Comparison of ENCODE assay signal across 8 cellular contexts in the genomic region with DNA sequence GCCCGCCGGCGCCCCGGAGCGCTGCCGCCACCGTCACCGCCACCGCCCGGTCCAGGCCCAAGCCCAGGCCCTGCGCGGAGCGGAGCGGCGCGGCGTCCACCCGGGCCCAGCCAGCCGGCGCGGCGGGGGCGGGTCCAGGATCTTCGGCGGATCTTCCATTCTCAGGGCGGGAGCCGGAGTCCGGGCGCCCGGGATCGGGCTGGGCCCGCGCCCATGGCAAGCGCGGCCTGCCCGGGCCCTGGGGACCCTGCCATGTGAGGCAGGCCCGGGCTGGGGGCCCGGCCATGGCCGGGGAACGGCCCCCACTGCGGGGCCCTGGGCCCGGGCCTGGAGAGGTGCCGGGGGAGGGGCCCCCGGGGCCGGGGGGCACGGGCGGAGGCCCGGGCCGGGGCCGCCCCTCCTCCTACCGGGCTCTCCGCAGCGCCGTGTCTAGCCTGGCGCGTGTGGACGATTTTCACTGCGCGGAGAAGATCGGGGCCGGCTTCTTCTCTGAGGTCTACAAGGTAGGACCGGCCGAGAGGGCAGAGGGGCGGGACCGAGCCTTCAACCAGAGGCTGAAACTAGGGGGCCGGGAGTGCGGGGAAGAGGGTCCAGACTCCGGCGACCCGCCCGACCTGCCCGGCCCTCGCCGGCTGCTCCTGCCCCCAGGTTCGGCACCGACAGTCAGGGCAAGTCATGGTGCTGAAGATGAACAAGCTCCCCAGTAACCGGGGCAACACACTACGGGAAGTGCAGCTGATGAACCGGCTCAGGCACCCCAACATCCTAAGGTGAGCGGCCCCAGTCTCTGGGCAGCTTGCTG. TPM values are rescaled to one million over a fixed set of nuclear protein-coding genes. Genes with fewer than 3 reads are reported as not detected.
DNase-seq lines count a peak whose midpoint lies in the region; ATAC-seq and TF ChIP-seq lines count a peak whose summit lies in the region.

No MANE protein-coding gene starts in this region.

- H3F3A ChIP-seq in neural cell (ENCODE audit: insufficient read depth, low read length, poor library complexity, severe bottlenecking), result no peaks in the 10 kb centered on the region

- TF ChIP-seq CTCF in DND-41 (IDR thresholded peaks at IDR 0.05; ENCODE audit: borderline replicate concordance, extremely low read depth, low read length, poor library complexity, severe bottlenecking) (no peak), esophagus squamous epithelium (IDR thresholded peaks at IDR 0.05) (no peak), neural cell (IDR thresholded peaks at IDR 0.05; ENCODE audit: poor library complexity, severe bottlenecking) (no peak)

- peak; percentile 35 for DNase-seq in DND-41
- peak; percentile 30 to 46 for DNase-seq in activated CD4-positive, alpha-beta T cell treated with anti-CD3 and anti-CD28 coated beads, Interleukin-2, amount 50 U/mL, for 48 hours
- DNase-seq in esophagus squamous epithelium (lab: John Stamatoyannopoulos, UW), result no peak
- DNase-seq in NCI-H2107 treated with DMSO at 0.1 percent for 48 hours (lab: John Stamatoyannopoulos, UW; ENCODE audit: unreplicated experiment), result no peak
- no peak for DNase-seq in OCI-M2 (lab: John Stamatoyannopoulos, UW; ENCODE audit: unreplicated experiment)

- H3K79me2 ChIP-seq in DND-41 (ENCODE audit: insufficient read depth, low read length), result peaks cover 54% of the 10 kb centered on the region
- H3K79me2 ChIP-seq in neural cell (replicated peaks; ENCODE audit: insufficient read depth, low read length), result peaks cover 13% of the 10 kb centered on the region

- 0 out of 2 replicates have a peak overlapping the region, but pooled peaks have one; percentile 25 for H2AFZ ChIP-seq in DND-41 (ENCODE audit: low read depth, low read length)
- H2AFZ ChIP-seq in neural cell (ENCODE audit: low read depth, low read length), result no peak overlapping the region

- H4K20me1 ChIP-seq in DND-41 (ENCODE audit: insufficient read depth, low read length), result peaks cover 16% of the 10 kb centered on the region
- H4K20me1 ChIP-seq in neural cell (ENCODE audit: insufficient read depth), result no peaks in the 10 kb centered on the region

- peak overlapping the region; percentile 71 to 92; a peak in 3 of 4 replicates for H3K4me3 ChIP-seq in DND-41 (ENCODE audit: low read depth in 1 of 2, low read length in 2 of 2)
- peak overlapping the region; percentile 63 to 96 (median 84) for H3K4me3 ChIP-seq in esophagus squamous epithelium
- peak overlapping the region; percentile 86 for H3K4me3 ChIP-seq in neural cell (ENCODE audit: low read length)

- H3K4me2 ChIP-seq in DND-41 (ENCODE audit: insufficient read depth, low read length), result peak overlapping the region; percentile 91
- peak overlapping the region; percentile 94 for H3K4me2 ChIP-seq in neural cell (ENCODE audit: low read length)

- no peaks in the 10 kb centered on the region for H3K9me3 ChIP-seq in DND-41 (ENCODE audit: insufficient read depth, low read length, severe bottlenecking)
- H3K9me3 ChIP-seq in esophagus squamous epithelium, result no peaks in the 10 kb centered on the region
- no peaks in the 10 kb centered on the region for H3K9me3 ChIP-seq in neural cell (ENCODE audit: low read length)

- H3K4me1 ChIP-seq in DND-41 (ENCODE audit: insufficient read depth, low read length) (peaks cover 51% of the 10 kb centered on the region), esophagus squamous epithelium (peaks cover 15 to 40% (median 16%) of the 10 kb centered on the region in 3 donors)

- H3K9ac ChIP-seq in DND-41 (ENCODE audit: low read depth, low read length) (peak overlapping the region; percentile 71), neural cell (ENCODE audit: low read length) (peak overlapping the region; percentile 77)

- H3K9me2 ChIP-seq in neural cell (ENCODE audit: insufficient read depth, low read length), result no peaks in the 10 kb centered on the region

- H3K27ac ChIP-seq in DND-41 (ENCODE audit: low read length) (peak overlapping the region; percentile 75), esophagus squamous epithelium (peak overlapping the region; percentile 89 to 98 (median 96)), neural cell (ENCODE audit: low read length) (peak overlapping the region; percentile 50)

- ATAC-seq in DND-41 (ENCODE audit: insufficient read depth, low read depth) (no peak), GM19467 (IDR thresholded peaks at IDR 0.05; ENCODE audit: unreplicated experiment) (peak; percentile 10), HG03571 (IDR thresholded peaks at IDR 0.05; ENCODE audit: unreplicated experiment) (peak; percentile 11)

- no peak for TF ChIP-seq EP300 in neural cell (conservative IDR thresholded peaks at IDR 0.05; ENCODE audit: poor library complexity, severe bottlenecking)

- H3K36me3 ChIP-seq in DND-41 (ENCODE audit: insufficient read depth, low read length) (peaks cover 39% of the 10 kb centered on the region), esophagus squamous epithelium (peaks cover 14 to 39% (median 17%) of the 10 kb centered on the region in 3 donors), neural cell (ENCODE audit: insufficient read depth, low read length) (peaks cover 4% of the 10 kb centered on the region)

- WGBS in esophagus squamous epithelium, 2 donors, result 0% methylated on average over 3 to 5 of the region's 80 CpGs

- TF ChIP-seq POLR2A in esophagus squamous epithelium (IDR thresholded peaks at IDR 0.05), result no peak

- no peak for TF ChIP-seq RAD21 in neural cell (conservative IDR thresholded peaks at IDR 0.05)

- intact Hi-C loops in esophagus squamous epithelium (cut with DNase I), result loop anchor here (10.0 kb wide), 2 partner anchors 79 to 129 kb away; a partner anchor contains a TSS

- no peaks in the 10 kb centered on the region for H3K27me3 ChIP-seq in DND-41 (ENCODE audit: insufficient read depth, low read length, poor library complexity)
- H3K27me3 ChIP-seq in esophagus squamous epithelium, result no peaks in the 10 kb centered on the region
- no peaks in the 10 kb centered on the region for H3K27me3 ChIP-seq in neural cell (ENCODE audit: insufficient read depth, low read depth, low read length)

TF ChIP-seq in neural cell, 6 proteins besides CTCF, POLR2A, EP300 and RAD21:
- TF ChIP-seq, protein P1, sequence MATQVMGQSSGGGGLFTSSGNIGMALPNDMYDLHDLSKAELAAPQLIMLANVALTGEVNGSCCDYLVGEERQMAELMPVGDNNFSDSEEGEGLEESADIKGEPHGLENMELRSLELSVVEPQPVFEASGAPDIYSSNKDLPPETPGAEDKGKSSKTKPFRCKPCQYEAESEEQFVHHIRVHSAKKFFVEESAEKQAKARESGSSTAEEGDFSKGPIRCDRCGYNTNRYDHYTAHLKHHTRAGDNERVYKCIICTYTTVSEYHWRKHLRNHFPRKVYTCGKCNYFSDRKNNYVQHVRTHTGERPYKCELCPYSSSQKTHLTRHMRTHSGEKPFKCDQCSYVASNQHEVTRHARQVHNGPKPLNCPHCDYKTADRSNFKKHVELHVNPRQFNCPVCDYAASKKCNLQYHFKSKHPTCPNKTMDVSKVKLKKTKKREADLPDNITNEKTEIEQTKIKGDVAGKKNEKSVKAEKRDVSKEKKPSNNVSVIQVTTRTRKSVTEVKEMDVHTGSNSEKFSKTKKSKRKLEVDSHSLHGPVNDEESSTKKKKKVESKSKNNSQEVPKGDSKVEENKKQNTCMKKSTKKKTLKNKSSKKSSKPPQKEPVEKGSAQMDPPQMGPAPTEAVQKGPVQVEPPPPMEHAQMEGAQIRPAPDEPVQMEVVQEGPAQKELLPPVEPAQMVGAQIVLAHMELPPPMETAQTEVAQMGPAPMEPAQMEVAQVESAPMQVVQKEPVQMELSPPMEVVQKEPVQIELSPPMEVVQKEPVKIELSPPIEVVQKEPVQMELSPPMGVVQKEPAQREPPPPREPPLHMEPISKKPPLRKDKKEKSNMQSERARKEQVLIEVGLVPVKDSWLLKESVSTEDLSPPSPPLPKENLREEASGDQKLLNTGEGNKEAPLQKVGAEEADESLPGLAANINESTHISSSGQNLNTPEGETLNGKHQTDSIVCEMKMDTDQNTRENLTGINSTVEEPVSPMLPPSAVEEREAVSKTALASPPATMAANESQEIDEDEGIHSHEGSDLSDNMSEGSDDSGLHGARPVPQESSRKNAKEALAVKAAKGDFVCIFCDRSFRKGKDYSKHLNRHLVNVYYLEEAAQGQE (IDR thresholded peaks at IDR 0.05; ENCODE audit: borderline replicate concordance), result no peak
- TF ChIP-seq POLR2AphosphoS5 (IDR thresholded peaks at IDR 0.05) (peak; percentile 27), TAF1 (IDR thresholded peaks at IDR 0.05; ENCODE audit: low read depth) (peak; percentile 37), SMC3 (conservative IDR thresholded peaks at IDR 0.05; ENCODE audit: poor library complexity) (no peak), EZH2 (IDR thresholded peaks at IDR 0.05; ENCODE audit: borderline replicate concordance, insufficient read depth, low read length, poor library complexity, severe bottlenecking) (no peak), MXI1 (conservative IDR thresholded peaks at IDR 0.05; ENCODE audit: poor library complexity, severe bottlenecking) (no peak)

RNA-seq across cellular contexts. Expression of a gene that starts 0.5 kb away (rescaled TPM):
- total RNA-seq in esophagus squamous epithelium, result 10 to 100 TPM; 10.1 to 22.1 (median 14.4) TPM
- polyA plus RNA-seq in neural cell, result 37.9 and 44.3 TPM in 2 replicates
- 32.1 and 32.2 TPM in 2 replicates for polyA minus RNA-seq in neural cell

RNA-seq across cellular contexts. Expression of a gene that starts 12.7 kb away (rescaled TPM):
- 1 to 10 TPM in 1 of 4 donors, under 1 TPM in 1, not detected in 2; 0.27 to 1.9 TPM for total RNA-seq in esophagus squamous epithelium
- polyA plus RNA-seq in neural cell, result not detected in 2 replicates
- polyA minus RNA-seq in neural cell, result not detected in 2 replicates

RNA-seq across cellular contexts. Expression of a gene that starts 45.2 kb away (rescaled TPM):
- total RNA-seq in esophagus squamous epithelium, result 1 to 10 TPM in 3 of 4 donors, under 1 TPM in 1; 0.42 to 4.2 (median 1.5) TPM
- polyA plus RNA-seq in neural cell, result not detected in 2 replicates
- not detected in 2 replicates for polyA minus RNA-seq in neural cell

RNA-seq across cellular contexts. Expression of a gene that starts 52.3 kb away (rescaled TPM):
- 1,000 to 10,000 TPM in 3 of 4 donors, 100 to 1,000 TPM in 1; 759 to 4,621 (median 3,503) TPM for total RNA-seq in esophagus squamous epithelium
- polyA plus RNA-seq in neural cell, result 9,508 TPM in 1 of 2 replicates, not detected in the other
- polyA minus RNA-seq in neural cell, result 23,296 and 96,249 TPM in 2 replicates

RNA-seq across cellular contexts. Expression of a gene that starts 52.6 kb away (rescaled TPM):
- total RNA-seq in esophagus squamous epithelium, result 10 to 100 TPM in 3 of 4 donors, 1 to 10 TPM in 1; 6.6 to 19.6 (median 14.2) TPM
- 41.4 and 44.4 TPM in 2 replicates for polyA plus RNA-seq in neural cell
- 11.8 and 12.4 TPM in 2 replicates for polyA minus RNA-seq in neural cell

Comparison
In these comparisons a context has a peak if more than half of its experiments do, and no peak if none do; other contexts are left out.
1. DNase-seq: peak in DND-41 (single experiment) and activated CD4-positive, alpha-beta T cell treated with anti-CD3 and anti-CD28 coated beads, Interleukin-2, amount 50 U/mL, for 48 hours (2 of 2); none in esophagus squamous epithelium (single experiment), NCI-H2107 treated with DMSO at 0.1 percent for 48 hours (single experiment) and OCI-M2 (single experiment).
2. Peak in every context shown above with its lines, with median percentiles within 50 percentile points of each other: H3K27ac ChIP-seq and H3K4me3 ChIP-seq.